Comparison of ENCODE assay signal across 8 cellular contexts in the genomic region with DNA sequence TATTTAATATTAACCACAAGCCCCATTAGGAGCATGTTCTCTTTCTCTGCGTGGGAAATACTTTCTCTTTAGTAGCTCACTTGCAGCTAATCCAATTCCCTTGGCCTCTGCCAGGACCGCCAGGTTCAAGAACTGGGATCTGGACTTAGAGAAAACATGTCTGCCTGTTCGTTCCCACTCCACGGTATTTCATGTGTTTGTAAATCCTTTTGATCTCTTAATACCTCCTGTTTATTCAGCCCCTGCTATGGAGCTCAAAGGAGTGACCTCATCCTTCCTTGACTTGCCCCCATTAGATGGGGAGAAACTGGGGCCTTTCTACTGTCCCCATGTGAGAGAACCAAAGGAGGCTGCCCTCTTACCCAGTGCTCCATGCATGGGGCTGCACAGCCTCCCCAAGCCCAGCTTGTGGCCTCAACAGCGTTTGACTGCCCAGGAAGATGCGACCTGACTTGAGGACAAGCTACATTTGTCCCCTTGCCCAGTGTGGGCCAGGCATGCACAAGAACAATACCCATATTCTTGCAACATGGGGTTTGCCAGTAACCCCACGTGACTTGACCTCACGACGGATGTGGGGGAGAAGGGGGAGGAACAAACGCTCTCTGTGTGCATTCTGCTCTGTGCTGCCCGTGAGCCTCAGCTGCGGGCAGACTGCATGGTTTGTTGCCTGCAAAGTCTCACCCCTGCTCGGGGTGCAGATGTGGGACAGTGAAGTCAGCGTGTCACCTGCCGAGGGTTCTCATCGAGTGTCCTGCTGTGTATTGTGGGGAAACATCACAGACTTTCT. TPM values are rescaled to one million over a fixed set of nuclear protein-coding genes. Genes with fewer than 3 reads are reported as not detected.
DNase-seq lines count a peak whose midpoint lies in the region; TF ChIP-seq lines count a peak whose summit lies in the region.

No MANE protein-coding gene starts in this region.

- peak overlapping the region; percentile 92 for H3K27ac Mint-ChIP-seq in activated T-helper 1 cell treated with anti-CD3 and anti-CD28 coated beads, Interleukin-12 subunit alpha, Interleukin-12 subunit beta, Interleukin-2, Interleukin-4 antibody, amounts not matched to agents 30 ng/mL and 10 ng/mL and 1 ng/mL, durations not matched to agents 14 hours and 24 hours and 36 hours

- peaks cover 17% of the 10 kb centered on the region; the same call in 1 of the 2 replicates for H3K27me3 ChIP-seq in OCI-LY3 (ENCODE audit: low read depth, low read length)
- no peaks in the 10 kb centered on the region for H3K27me3 ChIP-seq in transverse colon

- no peaks in the 10 kb centered on the region for H3K79me2 ChIP-seq in OCI-LY3 (ENCODE audit: low read length)

- no peaks in the 10 kb centered on the region for H3K9me3 ChIP-seq in OCI-LY3 (ENCODE audit: insufficient read depth, low read length)
- no peaks in the 10 kb centered on the region for H3K9me3 ChIP-seq in transverse colon

- peak overlapping the region; percentile 76 for H3K4me2 ChIP-seq in OCI-LY3 (ENCODE audit: low read length)

- H3K4me3 ChIP-seq in OCI-LY3 (ENCODE audit: low read length) = peak overlapping the region; percentile 66
- no peak overlapping the region for H3K4me3 ChIP-seq in fibroblast of pulmonary artery (replicated peaks; ENCODE audit: low read depth, low read length)
- no peak overlapping the region for H3K4me3 ChIP-seq in transverse colon

- peak overlapping the region; percentile 58 for H3K4me3 Mint-ChIP-seq in activated T-helper 1 cell treated with anti-CD3 and anti-CD28 coated beads, Interleukin-12 subunit alpha, Interleukin-12 subunit beta, Interleukin-2, Interleukin-4 antibody, amounts not matched to agents 30 ng/mL and 10 ng/mL and 1 ng/mL, durations not matched to agents 14 hours and 24 hours and 36 hours

- H3K36me3 ChIP-seq in OCI-LY3 (replicated peaks; ENCODE audit: low read depth, low read length) (no peaks in the 10 kb centered on the region), transverse colon (no peaks in the 10 kb centered on the region)

- intact Hi-C loops in activated T-helper 1 cell treated with anti-CD3 and anti-CD28 coated beads, Interleukin-12 subunit alpha, Interleukin-12 subunit beta, Interleukin-2, Interleukin-4 antibody, amounts not matched to agents 30 ng/mL and 10 ng/mL and 1 ng/mL, durations not matched to agents 14 hours and 24 hours and 36 hours (cut with micrococcal nuclease) = loop anchor here (1.0 to 2.0 kb wide), 3 partner anchors 12 to 37 kb away; no protein-coding TSS in a partner anchor
- intact Hi-C loops in posterior vena cava (cut with DNase I) = no loop called here
- intact Hi-C loops in transverse colon (cut with DNase I; ENCODE audit: low total_unique reads) = loop anchor here (5.0 kb wide), 1 partner anchor 33 kb away; no protein-coding TSS in a partner anchor

- H2AFZ ChIP-seq in OCI-LY3 (ENCODE audit: low read depth, low read length) = peak overlapping the region; percentile 48

- 20% methylated on average over 15 of the region's 16 CpGs; no CpG with 5 or more reads in 1 of the 2 donors for WGBS in transverse colon (ENCODE audit: low coverage in 1 of 2), 2 donors

- H3K4me1 ChIP-seq in OCI-LY3 (ENCODE audit: low read length) = peaks cover 13% of the 10 kb centered on the region
- H3K4me1 ChIP-seq in transverse colon = peaks cover 95 to 100% (median 100%) of the 10 kb centered on the region in 4 donors

- no peak overlapping the region for H3K9ac ChIP-seq in OCI-LY3 (ENCODE audit: low read length)

- DNase-seq in NK-92 treated with Interleukin-12 subunit alpha and Interleukin-12 subunit beta, amount 100 ng/mL, for 24 hours (lab: John Stamatoyannopoulos, UW) = peak; percentile 78
- DNase-seq in NK-92 (lab: John Stamatoyannopoulos, UW; ENCODE audit: unreplicated experiment) = no peak
- peak; percentile 74 for DNase-seq in activated T-helper 1 cell treated with anti-CD3 and anti-CD28 coated beads, Interleukin-12 subunit alpha, Interleukin-12 subunit beta, Interleukin-2, Interleukin-4 antibody, amounts not matched to agents 30 ng/mL and 10 ng/mL and 1 ng/mL, durations not matched to agents 14 hours and 24 hours and 36 hours (ENCODE audit: low spot score)
- peak; percentile 52 for DNase-seq in fibroblast of pulmonary artery (ENCODE audit: low read depth)
- DNase-seq in posterior vena cava (ENCODE audit: low spot score) = peak; percentile 86
- DNase-seq in transverse colon = peak; percentile 74
- no peak for DNase-seq in NCI-H524 treated with DMSO at 0.1 percent for 48 hours (lab: John Stamatoyannopoulos, UW)

- TF ChIP-seq EP300 in transverse colon (IDR thresholded peaks at IDR 0.05; ENCODE audit: low read depth) = peak; percentile 76

- no peaks in the 10 kb centered on the region for H4K20me1 ChIP-seq in OCI-LY3 (ENCODE audit: insufficient read depth, low read length)

- H3K27ac ChIP-seq in OCI-LY3 (ENCODE audit: low read length) = no peak overlapping the region
- H3K27ac ChIP-seq in transverse colon = peak overlapping the region; percentile 93 to 97 (median 95)

- H3K4me1 Mint-ChIP-seq in activated T-helper 1 cell treated with anti-CD3 and anti-CD28 coated beads, Interleukin-12 subunit alpha, Interleukin-12 subunit beta, Interleukin-2, Interleukin-4 antibody, amounts not matched to agents 30 ng/mL and 10 ng/mL and 1 ng/mL, durations not matched to agents 14 hours and 24 hours and 36 hours (ENCODE audit: low read depth) = peaks cover 20% of the 10 kb centered on the region

- no peaks in the 10 kb centered on the region for H3K36me3 Mint-ChIP-seq in activated T-helper 1 cell treated with anti-CD3 and anti-CD28 coated beads, Interleukin-12 subunit alpha, Interleukin-12 subunit beta, Interleukin-2, Interleukin-4 antibody, amounts not matched to agents 30 ng/mL and 10 ng/mL and 1 ng/mL, durations not matched to agents 14 hours and 24 hours and 36 hours (ENCODE audit: low read depth)

- TF ChIP-seq CTCF in OCI-LY3 (IDR thresholded peaks at IDR 0.05; ENCODE audit: low read depth, low read length) = no peak
- TF ChIP-seq CTCF in fibroblast of pulmonary artery (IDR thresholded peaks at IDR 0.05; ENCODE audit: low read length, missing control alignments) = no peak
- TF ChIP-seq CTCF in transverse colon (IDR thresholded peaks at IDR 0.05) = no peak

- TF ChIP-seq POLR2A in transverse colon (IDR thresholded peaks at IDR 0.05) = no peak

- in situ Hi-C loops in transverse colon (cut with MboI; ENCODE audit: low pct_ligation_motif_present in 1 of 4, low pct_unique_long_range_greater_than_20kb in 1 of 4, low sequenced_read_pairs in 3 of 4) = no loop called here

- no peaks in the 10 kb centered on the region for H3K27me3 Mint-ChIP-seq in activated T-helper 1 cell treated with anti-CD3 and anti-CD28 coated beads, Interleukin-12 subunit alpha, Interleukin-12 subunit beta, Interleukin-2, Interleukin-4 antibody, amounts not matched to agents 30 ng/mL and 10 ng/mL and 1 ng/mL, durations not matched to agents 14 hours and 24 hours and 36 hours (ENCODE audit: insufficient read depth)

- no peaks in the 10 kb centered on the region for H3K9me3 Mint-ChIP-seq in activated T-helper 1 cell treated with anti-CD3 and anti-CD28 coated beads, Interleukin-12 subunit alpha, Interleukin-12 subunit beta, Interleukin-2, Interleukin-4 antibody, amounts not matched to agents 30 ng/mL and 10 ng/mL and 1 ng/mL, durations not matched to agents 14 hours and 24 hours and 36 hours

RNA-seq across cellular contexts. Expression of gene CD9, which starts 30.3 kb away (rescaled TPM):
- 47.4 and 50.9 TPM in 2 replicates for total RNA-seq in activated T-helper 1 cell treated with anti-CD3 and anti-CD28 coated beads, Interleukin-12 subunit alpha, Interleukin-12 subunit beta, Interleukin-2, Interleukin-4 antibody, amounts not matched to agents 30 ng/mL and 10 ng/mL and 1 ng/mL, durations not matched to agents 14 hours and 24 hours and 36 hours
- total RNA-seq in posterior vena cava = 100 to 1,000 TPM; 248 to 281 TPM
- 100 to 1,000 TPM; 207 to 668 (median 481) TPM for total RNA-seq in transverse colon

Comparison
In these comparisons a context has a peak if more than half of its experiments do, and no peak if none do; other contexts are left out.
1. DNase-seq: peak in NK-92 treated with Interleukin-12 subunit alpha and Interleukin-12 subunit beta, amount 100 ng/mL, for 24 hours (single experiment), activated T-helper 1 cell treated with anti-CD3 and anti-CD28 coated beads, Interleukin-12 subunit alpha, Interleukin-12 subunit beta, Interleukin-2, Interleukin-4 antibody, amounts not matched to agents 30 ng/mL and 10 ng/mL and 1 ng/mL, durations not matched to agents 14 hours and 24 hours and 36 hours (single experiment), fibroblast of pulmonary artery (single experiment), posterior vena cava (single experiment) and transverse colon (single experiment); none in NK-92 (single experiment) and NCI-H524 treated with DMSO at 0.1 percent for 48 hours (single experiment).
2. intact Hi-C loops: an anchor here in activated T-helper 1 cell treated with anti-CD3 and anti-CD28 coated beads, Interleukin-12 subunit alpha, Interleukin-12 subunit beta, Interleukin-2, Interleukin-4 antibody, amounts not matched to agents 30 ng/mL and 10 ng/mL and 1 ng/mL, durations not matched to agents 14 hours and 24 hours and 36 hours (1.0 to 2.0 kb wide) and transverse colon (5.0 kb wide); none called in posterior vena cava.